ENCODE assay signal across 1 cellular context in the genomic region with DNA sequence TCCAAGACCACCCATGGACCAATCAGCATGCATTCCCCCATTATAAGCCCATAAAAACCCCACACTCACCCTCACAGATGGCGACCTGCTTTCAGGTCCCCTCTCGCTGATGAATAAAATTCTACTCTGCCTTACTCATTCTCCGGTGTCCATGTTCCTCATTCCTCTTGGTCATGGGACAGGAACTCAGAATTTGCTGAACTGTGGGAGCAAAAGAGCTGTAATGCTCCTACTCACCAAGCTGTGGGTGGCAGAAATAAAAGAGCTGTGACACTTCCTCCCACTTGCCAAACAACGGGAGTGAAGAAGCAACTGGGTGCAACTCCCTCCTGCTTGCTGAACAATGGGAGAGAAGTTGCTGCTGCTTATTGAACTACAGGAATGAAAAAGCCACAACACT.
TF ChIP-seq lines count a peak whose summit lies in the region.

No MANE protein-coding gene starts in this region.

TF ChIP-seq in IMR-90, 13 proteins besides CTCF, POLR2A, EP300 and RAD21:
- TF ChIP-seq, protein P1, sequence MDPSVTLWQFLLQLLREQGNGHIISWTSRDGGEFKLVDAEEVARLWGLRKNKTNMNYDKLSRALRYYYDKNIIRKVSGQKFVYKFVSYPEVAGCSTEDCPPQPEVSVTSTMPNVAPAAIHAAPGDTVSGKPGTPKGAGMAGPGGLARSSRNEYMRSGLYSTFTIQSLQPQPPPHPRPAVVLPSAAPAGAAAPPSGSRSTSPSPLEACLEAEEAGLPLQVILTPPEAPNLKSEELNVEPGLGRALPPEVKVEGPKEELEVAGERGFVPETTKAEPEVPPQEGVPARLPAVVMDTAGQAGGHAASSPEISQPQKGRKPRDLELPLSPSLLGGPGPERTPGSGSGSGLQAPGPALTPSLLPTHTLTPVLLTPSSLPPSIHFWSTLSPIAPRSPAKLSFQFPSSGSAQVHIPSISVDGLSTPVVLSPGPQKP (IDR thresholded peaks at IDR 0.05; ENCODE audit: borderline replicate concordance, low read depth, low read length), result no peak
- no peak for TF ChIP-seq MAZ (IDR thresholded peaks at IDR 0.05; ENCODE audit: borderline replicate concordance, low read depth, low read length)
TF ChIP-seq in IMR-90: peak in this region for 0.
